In the genomic region with DNA sequence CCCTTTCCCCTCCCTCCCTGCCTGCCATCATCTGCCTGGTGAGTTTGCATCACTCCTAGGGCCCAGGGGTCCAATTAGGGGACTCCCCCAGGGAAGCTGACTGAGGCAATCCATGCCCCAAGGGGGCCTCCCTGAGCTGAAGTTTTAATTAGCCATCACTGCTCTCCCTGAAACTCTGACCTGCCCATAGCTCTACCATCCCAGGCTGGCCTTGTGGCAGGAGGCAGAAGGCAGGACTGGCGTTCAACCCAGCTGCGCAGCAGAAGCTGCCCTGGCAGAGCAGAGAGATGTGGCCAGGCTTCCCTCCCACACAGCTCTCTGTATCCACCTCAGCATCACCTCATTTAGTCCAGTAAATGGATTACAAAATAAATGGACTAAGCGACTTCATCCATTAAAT, we compare ENCODE assay signal across 24 cellular contexts.
"Had no signal": no experiment of that assay in that cellular context is flagged by ENCODE, and none has a peak within 500 bp of the region (broad histone marks: within the 10 kb centered on the region; RNA-seq: fewer than 3 reads in every experiment).

No MANE protein-coding gene starts in this region.

- H3K27me3 Mint-ChIP-seq: activated CD8-positive, alpha-beta memory T cell treated with anti-CD3 and anti-CD28 coated beads, Interleukin-2, amount 10 ng/mL, durations not matched to agents 7 days and 5 days had no signal

- H3K9me3 ChIP-seq: ascending aorta, body of pancreas had no signal

- ATAC-seq: activated CD8-positive, alpha-beta memory T cell treated with anti-CD3 and anti-CD28 coated beads, Interleukin-2, amount 10 ng/mL, durations not matched to agents 7 days and 5 days; activated naive CD4-positive, alpha-beta T cell treated with anti-CD3 and anti-CD28 coated beads, Interleukin-2, amount 50 U/mL, for 72 hours; activated naive CD8-positive, alpha-beta T cell treated with anti-CD3 and anti-CD28 coated beads, Interleukin-2, amount 50 U/mL, for 24 hours; activated T-cell treated with anti-CD3 and anti-CD28 coated beads, Interleukin-2, amount 50 U/mL, for 4 hours; body of pancreas had no signal

- DNase-seq: activated CD4-positive, alpha-beta T cell treated with anti-CD3 and anti-CD28 coated beads for 48 hours; activated CD4-positive, alpha-beta T cell treated with anti-CD3 and anti-CD28 coated beads, Interleukin-2, amount 50 U/mL, for 4 hours; activated CD4-positive, CD25-positive, alpha-beta regulatory T cell treated with anti-CD3 and anti-CD28 coated beads, Interleukin-2, amount 50 U/mL, for 72 hours; activated CD8-positive, alpha-beta memory T cell treated with anti-CD3 and anti-CD28 coated beads, Interleukin-2, amount 10 ng/mL, durations not matched to agents 7 days and 5 days; activated effector memory CD4-positive, alpha-beta T cell treated with anti-CD3 and anti-CD28 coated beads, Interleukin-2, amount 50 U/mL, for 16 hours; activated naive CD4-positive, alpha-beta T cell treated with Interleukin-2 at 50 U/mL for 16 hours; activated naive CD8-positive, alpha-beta T cell treated with anti-CD3 and anti-CD28 coated beads, Interleukin-2, amount 50 U/mL, for 24 hours; activated T-cell treated with anti-CD3 and anti-CD28 coated beads, Interleukin-2, amount 50 U/mL, for 4 hours; amniotic stem cell; central memory CD4-positive, alpha-beta T cell; cortex of kidney; Kasumi-1; KBM-7; NCI-H1048; NCI-H187; NCI-H2081 treated with DMSO at 0.1 percent for 48 hours; NCI-H226; NCI-H526 treated with DMSO at 0.1 percent for 48 hours; PC-9; SHP77 treated with DMSO at 0.1 percent for 48 hours had no signal

- H3K9me3 Mint-ChIP-seq: activated naive CD4-positive, alpha-beta T cell treated with anti-CD3 and anti-CD28 coated beads, Interleukin-2, amount 50 U/mL, for 72 hours; activated naive CD8-positive, alpha-beta T cell treated with anti-CD3 and anti-CD28 coated beads, Interleukin-2, amount 50 U/mL, for 24 hours; activated T-cell treated with anti-CD3 and anti-CD28 coated beads, Interleukin-2, amount 50 U/mL, for 4 hours had no signal

- H3K4me3 ChIP-seq: ascending aorta, body of pancreas, PC-9 had no signal

- H3K4me2 ChIP-seq: PC-9 had no signal

- H3K27ac Mint-ChIP-seq: activated CD8-positive, alpha-beta memory T cell treated with anti-CD3 and anti-CD28 coated beads, Interleukin-2, amount 10 ng/mL, durations not matched to agents 7 days and 5 days; activated naive CD4-positive, alpha-beta T cell treated with anti-CD3 and anti-CD28 coated beads, Interleukin-2, amount 50 U/mL, for 72 hours; activated naive CD8-positive, alpha-beta T cell treated with anti-CD3 and anti-CD28 coated beads, Interleukin-2, amount 50 U/mL, for 24 hours; T-helper 1 cell treated with Interleukin-12 subunit alpha and Interleukin-12 subunit beta and Interleukin-4 antibody, amounts not matched to agents 30 μg/mL and 1 μg/mL, for 36 hours had no signal

- H3K27ac ChIP-seq: ascending aorta, body of pancreas, PC-9 had no signal

- H3K36me3 ChIP-seq: ascending aorta had no signal

- H3K36me3 Mint-ChIP-seq: activated CD8-positive, alpha-beta memory T cell treated with anti-CD3 and anti-CD28 coated beads, Interleukin-2, amount 10 ng/mL, durations not matched to agents 7 days and 5 days; activated naive CD4-positive, alpha-beta T cell treated with anti-CD3 and anti-CD28 coated beads, Interleukin-2, amount 50 U/mL, for 72 hours had no signal

- H3K4me3 Mint-ChIP-seq: activated CD8-positive, alpha-beta memory T cell treated with anti-CD3 and anti-CD28 coated beads, Interleukin-2, amount 10 ng/mL, durations not matched to agents 7 days and 5 days; activated naive CD8-positive, alpha-beta T cell treated with anti-CD3 and anti-CD28 coated beads, Interleukin-2, amount 50 U/mL, for 24 hours; activated T-cell treated with anti-CD3 and anti-CD28 coated beads, Interleukin-2, amount 50 U/mL, for 4 hours; T-helper 1 cell treated with Interleukin-12 subunit alpha and Interleukin-12 subunit beta and Interleukin-4 antibody, amounts not matched to agents 30 μg/mL and 1 μg/mL, for 36 hours had no signal

- H3K27me3 ChIP-seq: ascending aorta, body of pancreas had no signal
